Comparison of ENCODE assay signal across 1 cellular context in the genomic region with DNA sequence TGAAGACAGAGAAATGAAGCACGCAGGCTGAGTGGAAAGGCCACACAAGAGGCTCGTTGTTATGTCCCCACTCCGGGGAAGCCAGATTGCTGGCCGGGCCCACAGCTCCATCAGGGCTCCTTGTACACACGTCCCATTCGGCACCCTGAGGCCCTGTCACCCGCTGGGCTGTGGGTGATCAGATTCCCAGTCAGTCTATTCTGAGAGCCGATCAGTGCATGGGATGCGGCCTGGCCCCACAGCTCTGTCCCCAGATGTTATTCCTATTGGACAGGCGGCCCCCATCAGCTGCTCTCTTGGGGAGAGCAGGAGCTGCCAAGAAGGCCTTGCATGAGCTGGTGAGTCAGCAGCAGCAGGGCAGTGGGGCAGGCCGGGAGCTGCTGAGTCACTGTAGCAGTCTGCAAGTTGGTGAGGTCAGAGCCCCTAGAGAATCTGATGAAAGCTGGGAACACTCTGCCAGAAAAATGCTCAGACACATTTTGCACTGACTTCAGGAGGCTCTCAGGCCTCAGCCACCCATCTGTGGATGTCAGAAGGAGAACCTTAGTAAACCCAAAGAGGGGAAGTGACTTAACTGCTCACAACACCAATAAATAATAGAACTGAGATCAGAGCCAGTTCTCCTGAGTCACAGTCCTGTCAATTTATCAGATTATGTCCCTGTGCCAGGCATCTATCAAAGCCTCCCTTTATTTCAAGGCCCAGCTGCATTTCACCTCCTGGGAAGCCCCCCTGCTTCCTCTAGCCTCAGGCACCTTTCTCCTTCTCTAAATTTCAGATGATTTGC.
TF ChIP-seq lines count a peak whose summit lies in the region.

No MANE protein-coding gene starts in this region.

TF ChIP-seq in K562, 482 proteins besides CTCF, POLR2A, EP300 and RAD21 (continued from another document and continues in another):
- TF ChIP-seq CHD7 (IDR thresholded peaks at IDR 0.05; ENCODE audit: low read depth, low read length) (no peak), POU5F1 (IDR thresholded peaks at IDR 0.05; ENCODE audit: borderline replicate concordance, low read depth, low read length, partially characterized antibody) (peak; percentile 49), SFPQ (IDR thresholded peaks at IDR 0.05; ENCODE audit: low read depth, low read length) (no peak), WHSC1 (IDR thresholded peaks at IDR 0.05; ENCODE audit: low read length) (no peak), TFAM (CRISPR knock-in tag; conservative IDR thresholded peaks at IDR 0.05) (no peak), NFRKB (IDR thresholded peaks at IDR 0.05; ENCODE audit: low read depth) (peak; percentile 78), SP1 (CRISPR knock-in tag; IDR thresholded peaks at IDR 0.05) (peak; percentile 30; the same call in 1 of the 2 replicates), MYNN (IDR thresholded peaks at IDR 0.05) (peak; percentile 97), MYNN (CRISPR knock-in tag; IDR thresholded peaks at IDR 0.05) (no peak), FIP1L1 (IDR thresholded peaks at IDR 0.05; ENCODE audit: low read depth, low read length, poor library complexity, severe bottlenecking) (no peak), MEIS2 (IDR thresholded peaks at IDR 0.05; ENCODE audit: partially characterized antibody) (peak; percentile 90), MTA1 (IDR thresholded peaks at IDR 0.05; ENCODE audit: borderline replicate concordance) (no peak; the same call in 1 of the 2 replicates), EHMT2 (IDR thresholded peaks at IDR 0.05) (no peak), ZNF232 (CRISPR knock-in tag; IDR thresholded peaks at IDR 0.05) (no peak), HNRNPH1 (optimal IDR thresholded peaks at IDR 0.05; ENCODE audit: low read depth, low read length) (no peak)
- TF ChIP-seq, protein P1, sequence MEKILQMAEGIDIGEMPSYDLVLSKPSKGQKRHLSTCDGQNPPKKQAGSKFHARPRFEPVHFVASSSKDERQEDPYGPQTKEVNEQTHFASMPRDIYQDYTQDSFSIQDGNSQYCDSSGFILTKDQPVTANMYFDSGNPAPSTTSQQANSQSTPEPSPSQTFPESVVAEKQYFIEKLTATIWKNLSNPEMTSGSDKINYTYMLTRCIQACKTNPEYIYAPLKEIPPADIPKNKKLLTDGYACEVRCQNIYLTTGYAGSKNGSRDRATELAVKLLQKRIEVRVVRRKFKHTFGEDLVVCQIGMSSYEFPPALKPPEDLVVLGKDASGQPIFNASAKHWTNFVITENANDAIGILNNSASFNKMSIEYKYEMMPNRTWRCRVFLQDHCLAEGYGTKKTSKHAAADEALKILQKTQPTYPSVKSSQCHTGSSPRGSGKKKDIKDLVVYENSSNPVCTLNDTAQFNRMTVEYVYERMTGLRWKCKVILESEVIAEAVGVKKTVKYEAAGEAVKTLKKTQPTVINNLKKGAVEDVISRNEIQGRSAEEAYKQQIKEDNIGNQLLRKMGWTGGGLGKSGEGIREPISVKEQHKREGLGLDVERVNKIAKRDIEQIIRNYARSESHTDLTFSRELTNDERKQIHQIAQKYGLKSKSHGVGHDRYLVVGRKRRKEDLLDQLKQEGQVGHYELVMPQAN (IDR thresholded peaks at IDR 0.05; ENCODE audit: borderline replicate concordance) = no peak
- TF ChIP-seq, protein P2, sequence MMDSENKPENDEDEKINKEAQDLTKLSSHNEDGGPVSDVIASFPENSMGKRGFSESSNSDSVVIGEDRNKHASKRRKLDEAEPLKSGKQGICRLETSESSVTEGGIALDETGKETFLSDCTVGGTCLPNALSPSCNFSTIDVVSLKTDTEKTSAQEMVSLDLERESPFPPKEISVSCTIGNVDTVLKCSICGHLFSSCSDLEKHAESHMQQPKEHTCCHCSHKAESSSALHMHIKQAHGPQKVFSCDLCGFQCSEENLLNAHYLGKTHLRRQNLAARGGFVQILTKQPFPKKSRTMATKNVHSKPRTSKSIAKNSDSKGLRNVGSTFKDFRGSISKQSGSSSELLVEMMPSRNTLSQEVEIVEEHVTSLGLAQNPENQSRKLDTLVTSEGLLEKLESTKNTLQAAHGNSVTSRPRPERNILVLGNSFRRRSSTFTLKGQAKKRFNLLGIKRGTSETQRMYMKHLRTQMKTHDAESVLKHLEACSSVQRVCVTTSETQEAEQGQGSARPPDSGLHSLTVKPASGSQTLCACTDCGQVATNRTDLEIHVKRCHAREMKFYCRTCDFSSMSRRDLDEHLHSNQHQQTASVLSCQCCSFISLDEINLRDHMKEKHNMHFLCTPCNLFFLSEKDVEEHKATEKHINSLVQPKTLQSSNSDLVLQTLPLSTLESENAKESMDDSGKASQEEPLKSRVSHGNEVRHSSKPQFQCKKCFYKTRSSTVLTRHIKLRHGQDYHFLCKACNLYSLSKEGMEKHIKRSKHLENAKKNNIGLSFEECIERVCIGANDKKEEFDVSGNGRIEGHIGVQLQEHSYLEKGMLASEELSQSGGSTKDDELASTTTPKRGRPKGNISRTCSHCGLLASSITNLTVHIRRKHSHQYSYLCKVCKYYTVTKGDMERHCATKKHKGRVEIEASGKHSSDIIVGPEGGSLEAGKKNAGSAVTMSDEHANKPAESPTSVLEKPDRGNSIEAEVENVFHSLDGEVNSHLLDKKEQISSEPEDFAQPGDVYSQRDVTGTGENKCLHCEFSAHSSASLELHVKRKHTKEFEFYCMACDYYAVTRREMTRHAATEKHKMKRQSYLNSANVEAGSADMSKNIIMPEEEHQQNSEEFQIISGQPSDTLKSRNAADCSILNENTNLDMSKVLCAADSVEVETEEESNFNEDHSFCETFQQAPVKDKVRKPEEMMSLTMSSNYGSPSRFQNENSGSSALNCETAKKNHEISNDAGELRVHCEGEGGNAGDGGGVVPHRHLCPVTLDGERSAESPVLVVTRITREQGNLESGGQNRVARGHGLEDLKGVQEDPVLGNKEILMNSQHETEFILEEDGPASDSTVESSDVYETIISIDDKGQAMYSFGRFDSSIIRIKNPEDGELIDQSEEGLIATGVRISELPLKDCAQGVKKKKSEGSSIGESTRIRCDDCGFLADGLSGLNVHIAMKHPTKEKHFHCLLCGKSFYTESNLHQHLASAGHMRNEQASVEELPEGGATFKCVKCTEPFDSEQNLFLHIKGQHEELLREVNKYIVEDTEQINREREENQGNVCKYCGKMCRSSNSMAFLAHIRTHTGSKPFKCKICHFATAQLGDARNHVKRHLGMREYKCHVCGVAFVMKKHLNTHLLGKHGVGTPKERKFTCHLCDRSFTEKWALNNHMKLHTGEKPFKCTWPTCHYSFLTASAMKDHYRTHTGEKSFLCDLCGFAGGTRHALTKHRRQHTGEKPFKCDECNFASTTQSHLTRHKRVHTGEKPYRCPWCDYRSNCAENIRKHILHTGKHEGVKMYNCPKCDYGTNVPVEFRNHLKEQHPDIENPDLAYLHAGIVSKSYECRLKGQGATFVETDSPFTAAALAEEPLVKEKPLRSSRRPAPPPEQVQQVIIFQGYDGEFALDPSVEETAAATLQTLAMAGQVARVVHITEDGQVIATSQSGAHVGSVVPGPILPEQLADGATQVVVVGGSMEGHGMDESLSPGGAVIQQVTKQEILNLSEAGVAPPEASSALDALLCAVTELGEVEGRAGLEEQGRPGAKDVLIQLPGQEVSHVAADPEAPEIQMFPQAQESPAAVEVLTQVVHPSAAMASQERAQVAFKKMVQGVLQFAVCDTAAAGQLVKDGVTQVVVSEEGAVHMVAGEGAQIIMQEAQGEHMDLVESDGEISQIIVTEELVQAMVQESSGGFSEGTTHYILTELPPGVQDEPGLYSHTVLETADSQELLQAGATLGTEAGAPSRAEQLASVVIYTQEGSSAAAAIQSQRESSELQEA (IDR thresholded peaks at IDR 0.05; ENCODE audit: low read depth) = no peak
- TF ChIP-seq, protein P3, sequence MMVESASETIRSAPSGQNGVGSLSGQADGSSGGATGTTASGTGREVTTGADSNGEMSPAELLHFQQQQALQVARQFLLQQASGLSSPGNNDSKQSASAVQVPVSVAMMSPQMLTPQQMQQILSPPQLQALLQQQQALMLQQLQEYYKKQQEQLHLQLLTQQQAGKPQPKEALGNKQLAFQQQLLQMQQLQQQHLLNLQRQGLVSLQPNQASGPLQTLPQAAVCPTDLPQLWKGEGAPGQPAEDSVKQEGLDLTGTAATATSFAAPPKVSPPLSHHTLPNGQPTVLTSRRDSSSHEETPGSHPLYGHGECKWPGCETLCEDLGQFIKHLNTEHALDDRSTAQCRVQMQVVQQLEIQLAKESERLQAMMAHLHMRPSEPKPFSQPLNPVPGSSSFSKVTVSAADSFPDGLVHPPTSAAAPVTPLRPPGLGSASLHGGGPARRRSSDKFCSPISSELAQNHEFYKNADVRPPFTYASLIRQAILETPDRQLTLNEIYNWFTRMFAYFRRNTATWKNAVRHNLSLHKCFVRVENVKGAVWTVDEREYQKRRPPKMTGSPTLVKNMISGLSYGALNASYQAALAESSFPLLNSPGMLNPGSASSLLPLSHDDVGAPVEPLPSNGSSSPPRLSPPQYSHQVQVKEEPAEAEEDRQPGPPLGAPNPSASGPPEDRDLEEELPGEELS (CRISPR knock-in tag; IDR thresholded peaks at IDR 0.05; ENCODE audit: borderline replicate concordance) = no peak
- TF ChIP-seq, protein P4, sequence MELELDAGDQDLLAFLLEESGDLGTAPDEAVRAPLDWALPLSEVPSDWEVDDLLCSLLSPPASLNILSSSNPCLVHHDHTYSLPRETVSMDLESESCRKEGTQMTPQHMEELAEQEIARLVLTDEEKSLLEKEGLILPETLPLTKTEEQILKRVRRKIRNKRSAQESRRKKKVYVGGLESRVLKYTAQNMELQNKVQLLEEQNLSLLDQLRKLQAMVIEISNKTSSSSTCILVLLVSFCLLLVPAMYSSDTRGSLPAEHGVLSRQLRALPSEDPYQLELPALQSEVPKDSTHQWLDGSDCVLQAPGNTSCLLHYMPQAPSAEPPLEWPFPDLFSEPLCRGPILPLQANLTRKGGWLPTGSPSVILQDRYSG (tag; conservative IDR thresholded peaks at IDR 0.05; ENCODE audit: low read depth) = peak; percentile 86
